Comparison of ENCODE assay signal across 18 cellular contexts in the genomic region with DNA sequence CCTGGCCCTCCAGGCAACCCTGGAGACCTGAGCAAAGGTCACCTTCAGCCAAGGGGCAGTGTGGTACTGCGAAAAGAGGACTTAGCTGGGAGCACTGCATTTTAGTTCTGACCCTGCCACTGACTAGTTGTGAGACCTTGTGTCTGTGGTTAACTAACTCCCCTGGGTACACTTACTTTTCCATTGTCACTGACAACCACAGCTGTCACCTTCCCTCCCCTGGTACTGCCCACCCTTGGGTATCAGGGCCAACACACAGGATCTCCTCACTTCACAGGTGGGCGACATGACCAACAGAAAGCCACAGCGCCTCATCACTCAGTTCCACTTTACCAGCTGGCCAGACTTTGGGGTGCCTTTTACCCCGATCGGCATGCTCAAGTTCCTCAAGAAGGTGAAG. TPM values are rescaled to one million over a fixed set of nuclear protein-coding genes. Genes with fewer than 3 reads are reported as not detected.
"Had no signal": no experiment of that assay in that cellular context is flagged by ENCODE, and none has a peak within 500 bp of the region (broad histone marks: within the 10 kb centered on the region; RNA-seq: fewer than 3 reads in every experiment).

No MANE protein-coding gene starts in this region.

- H3K27ac Mint-ChIP-seq: activated naive CD8-positive, alpha-beta T cell; brain had no signal

- H3K9me3 Mint-ChIP-seq: central memory CD8-positive, alpha-beta T cell; T-cell had no signal

- H3K4me3 Mint-ChIP-seq: activated naive CD8-positive, alpha-beta T cell; brain; central memory CD8-positive, alpha-beta T cell; nephron; T-cell had no signal

- H3K27me3 Mint-ChIP-seq: activated naive CD8-positive, alpha-beta T cell; brain; central memory CD8-positive, alpha-beta T cell; T-cell had no signal

- ATAC-seq: left ventricle myocardium superior, T-cell had no signal

- H3K4me3 ChIP-seq: coronary artery, esophagus muscularis mucosa, tibial nerve had no signal

- H3K27ac ChIP-seq: coronary artery, esophagus muscularis mucosa, tibial nerve had no signal

- H3K36me3 Mint-ChIP-seq: activated naive CD8-positive, alpha-beta T cell had no signal

- DNase-seq: activated CD4-positive, alpha-beta T cell treated with anti-CD3 and anti-CD28 coated beads for 1 hour; activated CD8-positive, alpha-beta memory T cell treated with anti-CD3 and anti-CD28 coated beads, Interleukin-2, amount 50 U/mL, for 48 hours; activated effector memory CD4-positive, alpha-beta T cell treated with Interleukin-2 at 50 U/mL for 16 hours; left ventricle myocardium superior; mesenchymal stem cell; occipital lobe; stimulated activated CD4-positive, alpha-beta T cell treated with anti-CD3 and anti-CD28 coated beads, Interleukin-2, amount 100 ng/mL, for 24 hours; substantia nigra; T-cell; T1000 had no signal

- H3K4me1 Mint-ChIP-seq: brain; central memory CD8-positive, alpha-beta T cell; nephron; T-cell had no signal

- H3K4me1 ChIP-seq: esophagus muscularis mucosa, tibial nerve had no signal

- H3K9me3 ChIP-seq: esophagus muscularis mucosa, tibial nerve had no signal

RNA-seq across cellular contexts. Expression of gene GNRH2, which starts 21.6 kb away (rescaled TPM):
- total RNA-seq: esophagus muscularis mucosa, kidney epithelial cell, left ventricle myocardium superior, occipital lobe had no signal

RNA-seq across cellular contexts. Expression of gene OXT, which starts 49.6 kb away (rescaled TPM):
- total RNA-seq: esophagus muscularis mucosa, kidney epithelial cell, left ventricle myocardium superior, occipital lobe had no signal
